2 cellular contexts compared by ENCODE assay signal in genomic region chr16:22888791-22889190, GRCh38.
TF ChIP-seq lines count a peak whose summit lies in the region.

No MANE protein-coding gene starts in this region.

TF ChIP-seq in HCT116, 20 proteins besides CTCF, POLR2A, EP300 and RAD21:
- TF ChIP-seq CEBPB (IDR thresholded peaks at IDR 0.05; ENCODE audit: low read depth) (no peak), FOSL1 (IDR thresholded peaks at IDR 0.05; ENCODE audit: low read depth) (no peak), REST (IDR thresholded peaks at IDR 0.05; ENCODE audit: low read depth) (peak; percentile 39)

TF ChIP-seq in endothelial cell of umbilical vein, 7 proteins besides CTCF, POLR2A, EP300 and RAD21:
- TF ChIP-seq GATA2 (IDR thresholded peaks at IDR 0.05; ENCODE audit: insufficient read depth, insufficient read length, low read depth, low read length) (no peak), EZH2 (IDR thresholded peaks at IDR 0.05; ENCODE audit: borderline replicate concordance, low read depth, low read length, severe bottlenecking) (no peak), POLR2AphosphoS5 (IDR thresholded peaks at IDR 0.05; ENCODE audit: insufficient read depth, low read depth, low read length) (no peak), JUN (IDR thresholded peaks at IDR 0.05; ENCODE audit: borderline replicate concordance, insufficient read depth, insufficient read length, low read depth) (no peak), MYC (IDR thresholded peaks at IDR 0.05; ENCODE audit: low read depth, low read length) (no peak), FOS (IDR thresholded peaks at IDR 0.05; ENCODE audit: borderline replicate concordance, insufficient read depth, low read length) (no peak)
- TF ChIP-seq, protein P1, sequence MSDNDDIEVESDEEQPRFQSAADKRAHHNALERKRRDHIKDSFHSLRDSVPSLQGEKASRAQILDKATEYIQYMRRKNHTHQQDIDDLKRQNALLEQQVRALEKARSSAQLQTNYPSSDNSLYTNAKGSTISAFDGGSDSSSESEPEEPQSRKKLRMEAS (IDR thresholded peaks at IDR 0.05; ENCODE audit: insufficient read depth, insufficient read length): no peak
TF ChIP-seq in endothelial cell of umbilical vein: peak in this region for 0.
